1 cellular context compared by ENCODE assay signal in genomic region chr4:4866833-4867744, GRCh38.
TF ChIP-seq lines count a peak whose summit lies in the region.

No MANE protein-coding gene starts in this region.

TF ChIP-seq in GM12878, 131 proteins besides CTCF, POLR2A, EP300 and RAD21:
- no peak for TF ChIP-seq PAX5 (IDR thresholded peaks at IDR 0.05; ENCODE audit: borderline replicate concordance, low read depth, low read length)
- peak; percentile 39 for TF ChIP-seq SUZ12 (IDR thresholded peaks at IDR 0.05; ENCODE audit: unreplicated experiment)
